Comparison of ENCODE assay signal across 1 cellular context in genomic region chr4:105708376-105709080, GRCh38.
TF ChIP-seq lines count a peak whose summit lies in the region.

TSS of gene GSTCD (plus strand) at chr4:105708784. CDS start at chr4:105717614, 8,830 bp downstream.
A gene with protein sequence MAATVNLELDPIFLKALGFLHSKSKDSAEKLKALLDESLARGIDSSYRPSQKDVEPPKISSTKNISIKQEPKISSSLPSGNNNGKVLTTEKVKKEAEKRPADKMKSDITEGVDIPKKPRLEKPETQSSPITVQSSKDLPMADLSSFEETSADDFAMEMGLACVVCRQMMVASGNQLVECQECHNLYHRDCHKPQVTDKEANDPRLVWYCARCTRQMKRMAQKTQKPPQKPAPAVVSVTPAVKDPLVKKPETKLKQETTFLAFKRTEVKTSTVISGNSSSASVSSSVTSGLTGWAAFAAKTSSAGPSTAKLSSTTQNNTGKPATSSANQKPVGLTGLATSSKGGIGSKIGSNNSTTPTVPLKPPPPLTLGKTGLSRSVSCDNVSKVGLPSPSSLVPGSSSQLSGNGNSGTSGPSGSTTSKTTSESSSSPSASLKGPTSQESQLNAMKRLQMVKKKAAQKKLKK (minus strand): TSS chr4:105708689. CDS start chr4:105700005, 8,684 bp downstream.

TF ChIP-seq in K562, 482 proteins besides CTCF, POLR2A, EP300 and RAD21 (continued from another document and continues in another):
- TF ChIP-seq, protein P1, sequence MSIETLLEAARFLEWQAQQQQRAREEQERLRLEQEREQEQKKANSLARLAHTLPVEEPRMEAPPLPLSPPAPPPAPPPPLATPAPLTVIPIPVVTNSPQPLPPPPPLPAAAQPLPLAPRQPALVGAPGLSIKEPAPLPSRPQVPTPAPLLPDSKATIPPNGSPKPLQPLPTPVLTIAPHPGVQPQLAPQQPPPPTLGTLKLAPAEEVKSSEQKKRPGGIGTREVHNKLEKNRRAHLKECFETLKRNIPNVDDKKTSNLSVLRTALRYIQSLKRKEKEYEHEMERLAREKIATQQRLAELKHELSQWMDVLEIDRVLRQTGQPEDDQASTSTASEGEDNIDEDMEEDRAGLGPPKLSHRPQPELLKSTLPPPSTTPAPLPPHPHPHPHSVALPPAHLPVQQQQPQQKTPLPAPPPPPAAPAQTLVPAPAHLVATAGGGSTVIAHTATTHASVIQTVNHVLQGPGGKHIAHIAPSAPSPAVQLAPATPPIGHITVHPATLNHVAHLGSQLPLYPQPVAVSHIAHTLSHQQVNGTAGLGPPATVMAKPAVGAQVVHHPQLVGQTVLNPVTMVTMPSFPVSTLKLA (conservative IDR thresholded peaks at IDR 0.05): peak in 1 of 2 experiments; percentile 86
- TF ChIP-seq TFAP4 (CRISPR knock-in tag; IDR thresholded peaks at IDR 0.05; ENCODE audit: borderline replicate concordance): peak; percentile 87
- TF ChIP-seq ETS2 (tag; IDR thresholded peaks at IDR 0.05; ENCODE audit: borderline replicate concordance, poor library complexity, severe bottlenecking): no peak
- TF ChIP-seq, protein P2, sequence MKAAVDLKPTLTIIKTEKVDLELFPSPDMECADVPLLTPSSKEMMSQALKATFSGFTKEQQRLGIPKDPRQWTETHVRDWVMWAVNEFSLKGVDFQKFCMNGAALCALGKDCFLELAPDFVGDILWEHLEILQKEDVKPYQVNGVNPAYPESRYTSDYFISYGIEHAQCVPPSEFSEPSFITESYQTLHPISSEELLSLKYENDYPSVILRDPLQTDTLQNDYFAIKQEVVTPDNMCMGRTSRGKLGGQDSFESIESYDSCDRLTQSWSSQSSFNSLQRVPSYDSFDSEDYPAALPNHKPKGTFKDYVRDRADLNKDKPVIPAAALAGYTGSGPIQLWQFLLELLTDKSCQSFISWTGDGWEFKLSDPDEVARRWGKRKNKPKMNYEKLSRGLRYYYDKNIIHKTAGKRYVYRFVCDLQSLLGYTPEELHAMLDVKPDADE (conservative IDR thresholded peaks at IDR 0.05; ENCODE audit: control insufficient read depth, low read depth, low read length): peak; percentile 69; the same call in 1 of the 2 replicates
- TF ChIP-seq ZNF785 (CRISPR knock-in tag; IDR thresholded peaks at IDR 0.05): no peak
- no peak for TF ChIP-seq EZH2 (IDR thresholded peaks at IDR 0.05; ENCODE audit: borderline replicate concordance, low read depth, low read length)
- TF ChIP-seq SMARCE1 (IDR thresholded peaks at IDR 0.05): peak; percentile 57
- TF ChIP-seq YBX1 (IDR thresholded peaks at IDR 0.05): no peak
- TF ChIP-seq, protein P3, sequence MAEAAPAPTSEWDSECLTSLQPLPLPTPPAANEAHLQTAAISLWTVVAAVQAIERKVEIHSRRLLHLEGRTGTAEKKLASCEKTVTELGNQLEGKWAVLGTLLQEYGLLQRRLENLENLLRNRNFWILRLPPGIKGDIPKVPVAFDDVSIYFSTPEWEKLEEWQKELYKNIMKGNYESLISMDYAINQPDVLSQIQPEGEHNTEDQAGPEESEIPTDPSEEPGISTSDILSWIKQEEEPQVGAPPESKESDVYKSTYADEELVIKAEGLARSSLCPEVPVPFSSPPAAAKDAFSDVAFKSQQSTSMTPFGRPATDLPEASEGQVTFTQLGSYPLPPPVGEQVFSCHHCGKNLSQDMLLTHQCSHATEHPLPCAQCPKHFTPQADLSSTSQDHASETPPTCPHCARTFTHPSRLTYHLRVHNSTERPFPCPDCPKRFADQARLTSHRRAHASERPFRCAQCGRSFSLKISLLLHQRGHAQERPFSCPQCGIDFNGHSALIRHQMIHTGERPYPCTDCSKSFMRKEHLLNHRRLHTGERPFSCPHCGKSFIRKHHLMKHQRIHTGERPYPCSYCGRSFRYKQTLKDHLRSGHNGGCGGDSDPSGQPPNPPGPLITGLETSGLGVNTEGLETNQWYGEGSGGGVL (CRISPR knock-in tag; IDR thresholded peaks at IDR 0.05): no peak
- no peak for TF ChIP-seq ZNF77 (CRISPR knock-in tag; IDR thresholded peaks at IDR 0.05)
- TF ChIP-seq, protein P4, sequence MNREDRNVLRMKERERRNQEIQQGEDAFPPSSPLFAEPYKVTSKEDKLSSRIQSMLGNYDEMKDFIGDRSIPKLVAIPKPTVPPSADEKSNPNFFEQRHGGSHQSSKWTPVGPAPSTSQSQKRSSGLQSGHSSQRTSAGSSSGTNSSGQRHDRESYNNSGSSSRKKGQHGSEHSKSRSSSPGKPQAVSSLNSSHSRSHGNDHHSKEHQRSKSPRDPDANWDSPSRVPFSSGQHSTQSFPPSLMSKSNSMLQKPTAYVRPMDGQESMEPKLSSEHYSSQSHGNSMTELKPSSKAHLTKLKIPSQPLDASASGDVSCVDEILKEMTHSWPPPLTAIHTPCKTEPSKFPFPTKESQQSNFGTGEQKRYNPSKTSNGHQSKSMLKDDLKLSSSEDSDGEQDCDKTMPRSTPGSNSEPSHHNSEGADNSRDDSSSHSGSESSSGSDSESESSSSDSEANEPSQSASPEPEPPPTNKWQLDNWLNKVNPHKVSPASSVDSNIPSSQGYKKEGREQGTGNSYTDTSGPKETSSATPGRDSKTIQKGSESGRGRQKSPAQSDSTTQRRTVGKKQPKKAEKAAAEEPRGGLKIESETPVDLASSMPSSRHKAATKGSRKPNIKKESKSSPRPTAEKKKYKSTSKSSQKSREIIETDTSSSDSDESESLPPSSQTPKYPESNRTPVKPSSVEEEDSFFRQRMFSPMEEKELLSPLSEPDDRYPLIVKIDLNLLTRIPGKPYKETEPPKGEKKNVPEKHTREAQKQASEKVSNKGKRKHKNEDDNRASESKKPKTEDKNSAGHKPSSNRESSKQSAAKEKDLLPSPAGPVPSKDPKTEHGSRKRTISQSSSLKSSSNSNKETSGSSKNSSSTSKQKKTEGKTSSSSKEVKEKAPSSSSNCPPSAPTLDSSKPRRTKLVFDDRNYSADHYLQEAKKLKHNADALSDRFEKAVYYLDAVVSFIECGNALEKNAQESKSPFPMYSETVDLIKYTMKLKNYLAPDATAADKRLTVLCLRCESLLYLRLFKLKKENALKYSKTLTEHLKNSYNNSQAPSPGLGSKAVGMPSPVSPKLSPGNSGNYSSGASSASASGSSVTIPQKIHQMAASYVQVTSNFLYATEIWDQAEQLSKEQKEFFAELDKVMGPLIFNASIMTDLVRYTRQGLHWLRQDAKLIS (CRISPR knock-in tag; IDR thresholded peaks at IDR 0.05): no peak; the same call in 1 of the 2 replicates
- peak; percentile 41; the same call in 1 of the 2 replicates for TF ChIP-seq ARID1B (IDR thresholded peaks at IDR 0.05)
- peak; percentile 89 for TF ChIP-seq ZBED1 (IDR thresholded peaks at IDR 0.05)
- peak; percentile 27 for TF ChIP-seq CHD1 (IDR thresholded peaks at IDR 0.05; ENCODE audit: low read length)
- TF ChIP-seq POLR2G (IDR thresholded peaks at IDR 0.05; ENCODE audit: low read depth, low read length): peak; percentile 90
- TF ChIP-seq SIN3A (IDR thresholded peaks at IDR 0.05; ENCODE audit: borderline replicate concordance in 2 of 2, control insufficient read depth in 1 of 2, low read depth in 2 of 2, low read length in 2 of 2): peak; percentile 66 to 95; a peak in 2 of 4 replicates
- no peak for TF ChIP-seq ZNF668 (CRISPR knock-in tag; IDR thresholded peaks at IDR 0.05)
- TF ChIP-seq TBP (optimal IDR thresholded peaks at IDR 0.05; ENCODE audit: low read depth, low read length): peak; percentile 96
- TF ChIP-seq, protein P5, sequence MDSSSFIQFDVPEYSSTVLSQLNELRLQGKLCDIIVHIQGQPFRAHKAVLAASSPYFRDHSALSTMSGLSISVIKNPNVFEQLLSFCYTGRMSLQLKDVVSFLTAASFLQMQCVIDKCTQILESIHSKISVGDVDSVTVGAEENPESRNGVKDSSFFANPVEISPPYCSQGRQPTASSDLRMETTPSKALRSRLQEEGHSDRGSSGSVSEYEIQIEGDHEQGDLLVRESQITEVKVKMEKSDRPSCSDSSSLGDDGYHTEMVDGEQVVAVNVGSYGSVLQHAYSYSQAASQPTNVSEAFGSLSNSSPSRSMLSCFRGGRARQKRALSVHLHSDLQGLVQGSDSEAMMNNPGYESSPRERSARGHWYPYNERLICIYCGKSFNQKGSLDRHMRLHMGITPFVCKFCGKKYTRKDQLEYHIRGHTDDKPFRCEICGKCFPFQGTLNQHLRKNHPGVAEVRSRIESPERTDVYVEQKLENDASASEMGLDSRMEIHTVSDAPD (CRISPR knock-in tag; IDR thresholded peaks at IDR 0.05): no peak
- TF ChIP-seq KAT7 (CRISPR knock-in tag; IDR thresholded peaks at IDR 0.05; ENCODE audit: borderline replicate concordance): peak; percentile 93
- peak; percentile 97 for TF ChIP-seq PHF20 (IDR thresholded peaks at IDR 0.05; ENCODE audit: partially characterized antibody)
- no peak for TF ChIP-seq TGIF2 (CRISPR knock-in tag; IDR thresholded peaks at IDR 0.05)
- TF ChIP-seq MED1 (CRISPR knock-in tag; IDR thresholded peaks at IDR 0.05; ENCODE audit: borderline replicate concordance): no peak
- TF ChIP-seq ARNT (IDR thresholded peaks at IDR 0.05): peak; percentile 32 to 92; a peak in 2 of 4 replicates
- TF ChIP-seq E2F3 (CRISPR knock-in tag; IDR thresholded peaks at IDR 0.05): no peak
- TF ChIP-seq, protein P6, sequence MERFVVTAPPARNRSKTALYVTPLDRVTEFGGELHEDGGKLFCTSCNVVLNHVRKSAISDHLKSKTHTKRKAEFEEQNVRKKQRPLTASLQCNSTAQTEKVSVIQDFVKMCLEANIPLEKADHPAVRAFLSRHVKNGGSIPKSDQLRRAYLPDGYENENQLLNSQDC (CRISPR knock-in tag; IDR thresholded peaks at IDR 0.05): peak; percentile 95
- peak; percentile 98 for TF ChIP-seq TAF1 (IDR thresholded peaks at IDR 0.05; ENCODE audit: control insufficient read depth, extremely low read depth, insufficient read depth, low read length, severe bottlenecking)
- peak; percentile 96 for TF ChIP-seq ZBTB12 (CRISPR knock-in tag; IDR thresholded peaks at IDR 0.05)
- TF ChIP-seq ILF3 (IDR thresholded peaks at IDR 0.05; ENCODE audit: borderline replicate concordance): no peak
- no peak for TF ChIP-seq SRSF3 (IDR thresholded peaks at IDR 0.05; ENCODE audit: insufficient read depth, low read length)
- peak; percentile 75 for TF ChIP-seq MAX (CRISPR knock-in tag; IDR thresholded peaks at IDR 0.05)
- TF ChIP-seq MYNN (IDR thresholded peaks at IDR 0.05): 0 out of 2 replicates have a peak, but pooled peaks have one; percentile 26
- no peak for TF ChIP-seq MYNN (CRISPR knock-in tag; IDR thresholded peaks at IDR 0.05)
- no peak for TF ChIP-seq DACH1 (IDR thresholded peaks at IDR 0.05; ENCODE audit: partially characterized antibody)
- peak; percentile 90 for TF ChIP-seq HCFC1 (IDR thresholded peaks at IDR 0.05; ENCODE audit: low read depth, low read length)
- TF ChIP-seq NCOA1 (IDR thresholded peaks at IDR 0.05; ENCODE audit: low read depth): peak; percentile 100
- TF ChIP-seq CEBPG (CRISPR knock-in tag; IDR thresholded peaks at IDR 0.05): no peak
- no peak for TF ChIP-seq CEBPG (tag; conservative IDR thresholded peaks at IDR 0.05 in 1 of 2, IDR thresholded peaks at IDR 0.05 in 1 of 2)
- peak; percentile 42; the same call in 1 of the 2 replicates for TF ChIP-seq ATF1 (CRISPR knock-in tag; IDR thresholded peaks at IDR 0.05)
- peak; percentile 97 for TF ChIP-seq ATF1 (tag; IDR thresholded peaks at IDR 0.05)
- peak; percentile 96 for TF ChIP-seq CHAMP1 (IDR thresholded peaks at IDR 0.05)
- TF ChIP-seq, protein P7, sequence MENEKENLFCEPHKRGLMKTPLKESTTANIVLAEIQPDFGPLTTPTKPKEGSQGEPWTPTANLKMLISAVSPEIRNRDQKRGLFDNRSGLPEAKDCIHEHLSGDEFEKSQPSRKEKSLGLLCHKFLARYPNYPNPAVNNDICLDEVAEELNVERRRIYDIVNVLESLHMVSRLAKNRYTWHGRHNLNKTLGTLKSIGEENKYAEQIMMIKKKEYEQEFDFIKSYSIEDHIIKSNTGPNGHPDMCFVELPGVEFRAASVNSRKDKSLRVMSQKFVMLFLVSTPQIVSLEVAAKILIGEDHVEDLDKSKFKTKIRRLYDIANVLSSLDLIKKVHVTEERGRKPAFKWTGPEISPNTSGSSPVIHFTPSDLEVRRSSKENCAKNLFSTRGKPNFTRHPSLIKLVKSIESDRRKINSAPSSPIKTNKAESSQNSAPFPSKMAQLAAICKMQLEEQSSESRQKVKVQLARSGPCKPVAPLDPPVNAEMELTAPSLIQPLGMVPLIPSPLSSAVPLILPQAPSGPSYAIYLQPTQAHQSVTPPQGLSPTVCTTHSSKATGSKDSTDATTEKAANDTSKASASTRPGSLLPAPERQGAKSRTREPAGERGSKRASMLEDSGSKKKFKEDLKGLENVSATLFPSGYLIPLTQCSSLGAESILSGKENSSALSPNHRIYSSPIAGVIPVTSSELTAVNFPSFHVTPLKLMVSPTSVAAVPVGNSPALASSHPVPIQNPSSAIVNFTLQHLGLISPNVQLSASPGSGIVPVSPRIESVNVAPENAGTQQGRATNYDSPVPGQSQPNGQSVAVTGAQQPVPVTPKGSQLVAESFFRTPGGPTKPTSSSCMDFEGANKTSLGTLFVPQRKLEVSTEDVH (IDR thresholded peaks at IDR 0.05; ENCODE audit: low read depth, partially characterized antibody): peak; percentile 90
